In the genomic region with DNA sequence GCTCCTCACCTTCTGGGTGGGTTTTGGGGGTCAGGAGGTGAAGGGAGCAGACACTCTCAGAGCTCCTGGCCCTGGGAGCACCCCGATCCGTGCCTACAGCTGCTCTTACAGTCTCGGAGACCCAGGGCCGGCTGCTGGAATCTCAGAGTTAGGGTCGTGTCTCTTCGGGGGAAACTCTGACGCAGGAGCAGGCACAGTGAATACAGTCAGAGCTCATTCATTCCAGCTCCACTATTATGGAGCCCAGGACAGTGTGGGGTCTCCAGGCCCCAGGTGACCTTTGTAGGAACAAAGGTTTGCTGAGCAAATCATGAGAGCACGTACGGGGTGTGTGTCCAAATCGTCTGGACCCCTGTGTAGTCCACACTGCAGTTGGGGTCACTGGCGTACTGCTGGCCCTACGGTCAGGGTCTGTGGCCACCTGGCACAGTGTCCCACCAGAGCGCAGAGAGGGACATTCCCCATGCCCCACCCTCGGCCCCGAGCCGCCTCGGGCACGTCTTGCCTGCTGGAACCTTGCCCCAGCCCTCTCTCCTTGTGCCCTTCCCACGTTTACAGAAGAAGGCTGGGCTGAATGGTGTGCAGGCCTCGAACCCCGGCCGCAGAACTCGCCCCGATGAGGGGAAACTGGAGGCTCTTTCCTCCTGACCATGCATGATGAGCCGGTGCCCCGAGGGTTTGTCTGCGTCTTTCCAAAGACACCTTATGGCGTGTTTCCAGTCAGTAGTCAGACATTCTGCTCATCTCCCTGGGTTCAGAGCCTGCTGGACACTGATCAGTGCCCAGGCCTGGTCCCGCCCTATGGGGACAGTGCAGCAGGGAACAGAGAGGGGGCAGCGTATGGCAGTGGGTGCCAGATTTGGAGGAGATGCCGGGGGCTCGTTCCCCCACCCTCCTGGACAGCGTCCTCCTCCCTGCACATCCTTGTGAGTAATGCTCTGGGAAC, we compare ENCODE assay signal across 15 cellular contexts.
DNase-seq lines count a peak whose midpoint lies in the region; ATAC-seq and TF ChIP-seq lines count a peak whose summit lies in the region.
"Had no signal": no experiment of that assay in that cellular context is flagged by ENCODE, and none has a peak within 500 bp of the region (broad histone marks: within the 10 kb centered on the region; RNA-seq: fewer than 3 reads in every experiment).

No MANE protein-coding gene starts in this region.

- DNase-seq in left ventricle myocardium superior (peak; percentile 15), left cardiac atrium (no peak), GM03348 (ENCODE audit: low spot score) (peak; percentile 40), left kidney (ENCODE audit: low read depth, low spot score) (peak; percentile 15), progenitor cell of endocrine pancreas (ENCODE audit: low spot score, unreplicated experiment) (no peak), SK-N-SH (no peak), NCI-H2227 (lab: John Stamatoyannopoulos, UW; ENCODE audit: unreplicated experiment) (no peak), ascending aorta (ENCODE audit: low spot score in 2 of 2) (no peak)
- DNase-seq: ACHN; Calu3; CD4-positive, alpha-beta T cell; DMS 273 treated with DMSO at 0.1 percent for 48 hours; GOT3 had no signal

- H3K27ac ChIP-seq in SK-N-SH (ENCODE audit: low read depth in 2 of 2, low read length in 1 of 2): no peak overlapping the region
- H3K27ac ChIP-seq in ascending aorta: no peak overlapping the region

- H3K9me3 ChIP-seq in SK-N-SH: no peaks in the 10 kb centered on the region
- no peaks in the 10 kb centered on the region for H3K9me3 ChIP-seq in ascending aorta
- H3K9me3 ChIP-seq: HAP-1 had no signal

- CTCF ChIA-PET in SK-N-SH (lab: Yijun Ruan, JAX): interaction anchor here (0.5 kb wide), 1 partner anchor 405 kb away, joined by 3 read pairs; no protein-coding TSS in a partner anchor

- POLR2A ChIA-PET in SK-N-SH (lab: Yijun Ruan, JAX): no interaction called here

- no peak for TF ChIP-seq RAD21 in SK-N-SH (IDR thresholded peaks at IDR 0.05; ENCODE audit: low read length)

- peaks cover 6% of the 10 kb centered on the region for H3K9me3 Mint-ChIP-seq in progenitor cell of endocrine pancreas (ENCODE audit: low read depth)

- peaks cover 0 to 13% of the 10 kb centered on the region in 2 experiments; a peak in 1 of 4 replicates for H3K4me1 ChIP-seq in SK-N-SH (ENCODE audit: control insufficient read depth in 1 of 2, insufficient read depth in 2 of 2, low read depth in 1 of 2, low read length in 1 of 2)
- H3K4me1 ChIP-seq in ascending aorta: no peaks in the 10 kb centered on the region
- H3K4me1 ChIP-seq: HAP-1 had no signal

- no peak overlapping the region for H3K9ac ChIP-seq in SK-N-SH

- TF ChIP-seq CTCF in progenitor cell of endocrine pancreas (IDR thresholded peaks at IDR 0.05; ENCODE audit: unreplicated experiment) (no peak), SK-N-SH (IDR thresholded peaks at IDR 0.05) (no peak), ascending aorta (IDR thresholded peaks at IDR 0.05) (no peak)

- intact Hi-C loops in left ventricle myocardium superior (cut with micrococcal nuclease) (no loop called here), left cardiac atrium (cut with DNase I) (no loop called here), ascending aorta (cut with DNase I) (no loop called here)

- H3K4me2 ChIP-seq in SK-N-SH: no peak overlapping the region

- no peak for TF ChIP-seq EP300 in SK-N-SH (IDR thresholded peaks at IDR 0.05; ENCODE audit: borderline replicate concordance in 1 of 2, low read depth in 1 of 2, low read length in 1 of 2)

- H3K79me2 ChIP-seq in SK-N-SH (ENCODE audit: insufficient read depth): no peaks in the 10 kb centered on the region

- no peaks in the 10 kb centered on the region for H3K4me1 Mint-ChIP-seq in progenitor cell of endocrine pancreas (ENCODE audit: low read depth)
- H3K4me1 Mint-ChIP-seq: B cell had no signal

- H3K9me2 ChIP-seq in SK-N-SH: no peaks in the 10 kb centered on the region

- H3K36me3 ChIP-seq in SK-N-SH (replicated peaks in 1 of 2; ENCODE audit: control insufficient read depth in 1 of 2, insufficient read depth in 2 of 2, low read length in 1 of 2): no peaks in the 10 kb centered on the region
- no peaks in the 10 kb centered on the region for H3K36me3 ChIP-seq in ascending aorta
- H3K36me3 ChIP-seq: HAP-1 had no signal

- H3K4me3 ChIP-seq in SK-N-SH (ENCODE audit: low read depth in 2 of 2, low read length in 1 of 2) (no peak overlapping the region), ascending aorta (no peak overlapping the region)
- H3K4me3 ChIP-seq: HAP-1 had no signal

- peak overlapping the region; percentile 41 for H3K27ac Mint-ChIP-seq in progenitor cell of endocrine pancreas
- H3K27ac Mint-ChIP-seq: B cell; CD4-positive, alpha-beta T cell had no signal

- H3K36me3 Mint-ChIP-seq in progenitor cell of endocrine pancreas (ENCODE audit: insufficient read depth): peaks cover 6% of the 10 kb centered on the region

- no peaks in the 10 kb centered on the region for H4K20me1 ChIP-seq in SK-N-SH (ENCODE audit: insufficient read depth)

- no peaks in the 10 kb centered on the region for H3K27me3 ChIP-seq in SK-N-SH (ENCODE audit: insufficient read depth)
- no peaks in the 10 kb centered on the region for H3K27me3 ChIP-seq in ascending aorta

- H2AFZ ChIP-seq in SK-N-SH (ENCODE audit: low read depth): no peak overlapping the region

- no peaks in the 10 kb centered on the region for H3K27me3 Mint-ChIP-seq in progenitor cell of endocrine pancreas
- H3K27me3 Mint-ChIP-seq: B cell; CD4-positive, alpha-beta T cell had no signal

- WGBS in SK-N-SH (ENCODE audit: low lambda C conversion rate): 37% methylated on average over 18 of the region's 33 CpGs

- ATAC-seq in left ventricle myocardium superior (no peak), left cardiac atrium (no peak)

- no peaks in the 10 kb centered on the region for H3F3A ChIP-seq in SK-N-SH (replicated peaks; ENCODE audit: insufficient read depth)

- H3K4me3 Mint-ChIP-seq in progenitor cell of endocrine pancreas (ENCODE audit: low read depth): no peak overlapping the region
- H3K4me3 Mint-ChIP-seq: B cell; CD4-positive, alpha-beta T cell had no signal

TF ChIP-seq in SK-N-SH, 30 proteins besides CTCF, POLR2A, EP300 and RAD21 (continues in another document):
- TF ChIP-seq MEF2A (IDR thresholded peaks at IDR 0.05; ENCODE audit: borderline replicate concordance, low read depth) (no peak), FOSL2 (IDR thresholded peaks at IDR 0.05; ENCODE audit: borderline replicate concordance, low read depth) (no peak), SIN3A (IDR thresholded peaks at IDR 0.05; ENCODE audit: borderline replicate concordance, low read depth, low read length) (no peak), NFIC (IDR thresholded peaks at IDR 0.05; ENCODE audit: borderline replicate concordance) (no peak), RXRA (IDR thresholded peaks at IDR 0.05; ENCODE audit: borderline replicate concordance, low read depth) (no peak), EZH2phosphoT487 (IDR thresholded peaks at IDR 0.05; ENCODE audit: borderline replicate concordance, low read depth) (no peak), FOXJ3 (CRISPR knock-in tag; IDR thresholded peaks at IDR 0.05) (no peak), SMC3 (IDR thresholded peaks at IDR 0.05; ENCODE audit: low read depth, low read length) (no peak), POLR2AphosphoS5 (IDR thresholded peaks at IDR 0.05; ENCODE audit: low read depth, low read length) (no peak), CHD2 (IDR thresholded peaks at IDR 0.05; ENCODE audit: low read length, partially characterized antibody) (no peak)
- TF ChIP-seq, protein P1, sequence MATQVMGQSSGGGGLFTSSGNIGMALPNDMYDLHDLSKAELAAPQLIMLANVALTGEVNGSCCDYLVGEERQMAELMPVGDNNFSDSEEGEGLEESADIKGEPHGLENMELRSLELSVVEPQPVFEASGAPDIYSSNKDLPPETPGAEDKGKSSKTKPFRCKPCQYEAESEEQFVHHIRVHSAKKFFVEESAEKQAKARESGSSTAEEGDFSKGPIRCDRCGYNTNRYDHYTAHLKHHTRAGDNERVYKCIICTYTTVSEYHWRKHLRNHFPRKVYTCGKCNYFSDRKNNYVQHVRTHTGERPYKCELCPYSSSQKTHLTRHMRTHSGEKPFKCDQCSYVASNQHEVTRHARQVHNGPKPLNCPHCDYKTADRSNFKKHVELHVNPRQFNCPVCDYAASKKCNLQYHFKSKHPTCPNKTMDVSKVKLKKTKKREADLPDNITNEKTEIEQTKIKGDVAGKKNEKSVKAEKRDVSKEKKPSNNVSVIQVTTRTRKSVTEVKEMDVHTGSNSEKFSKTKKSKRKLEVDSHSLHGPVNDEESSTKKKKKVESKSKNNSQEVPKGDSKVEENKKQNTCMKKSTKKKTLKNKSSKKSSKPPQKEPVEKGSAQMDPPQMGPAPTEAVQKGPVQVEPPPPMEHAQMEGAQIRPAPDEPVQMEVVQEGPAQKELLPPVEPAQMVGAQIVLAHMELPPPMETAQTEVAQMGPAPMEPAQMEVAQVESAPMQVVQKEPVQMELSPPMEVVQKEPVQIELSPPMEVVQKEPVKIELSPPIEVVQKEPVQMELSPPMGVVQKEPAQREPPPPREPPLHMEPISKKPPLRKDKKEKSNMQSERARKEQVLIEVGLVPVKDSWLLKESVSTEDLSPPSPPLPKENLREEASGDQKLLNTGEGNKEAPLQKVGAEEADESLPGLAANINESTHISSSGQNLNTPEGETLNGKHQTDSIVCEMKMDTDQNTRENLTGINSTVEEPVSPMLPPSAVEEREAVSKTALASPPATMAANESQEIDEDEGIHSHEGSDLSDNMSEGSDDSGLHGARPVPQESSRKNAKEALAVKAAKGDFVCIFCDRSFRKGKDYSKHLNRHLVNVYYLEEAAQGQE (IDR thresholded peaks at IDR 0.05; ENCODE audit: low read depth, low read length): no peak
- TF ChIP-seq, protein P2, sequence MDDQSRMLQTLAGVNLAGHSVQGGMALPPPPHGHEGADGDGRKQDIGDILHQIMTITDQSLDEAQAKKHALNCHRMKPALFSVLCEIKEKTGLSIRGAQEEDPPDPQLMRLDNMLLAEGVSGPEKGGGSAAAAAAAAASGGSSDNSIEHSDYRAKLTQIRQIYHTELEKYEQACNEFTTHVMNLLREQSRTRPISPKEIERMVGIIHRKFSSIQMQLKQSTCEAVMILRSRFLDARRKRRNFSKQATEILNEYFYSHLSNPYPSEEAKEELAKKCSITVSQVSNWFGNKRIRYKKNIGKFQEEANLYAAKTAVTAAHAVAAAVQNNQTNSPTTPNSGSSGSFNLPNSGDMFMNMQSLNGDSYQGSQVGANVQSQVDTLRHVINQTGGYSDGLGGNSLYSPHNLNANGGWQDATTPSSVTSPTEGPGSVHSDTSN (IDR thresholded peaks at IDR 0.05): no peak
- TF ChIP-seq, protein P3, sequence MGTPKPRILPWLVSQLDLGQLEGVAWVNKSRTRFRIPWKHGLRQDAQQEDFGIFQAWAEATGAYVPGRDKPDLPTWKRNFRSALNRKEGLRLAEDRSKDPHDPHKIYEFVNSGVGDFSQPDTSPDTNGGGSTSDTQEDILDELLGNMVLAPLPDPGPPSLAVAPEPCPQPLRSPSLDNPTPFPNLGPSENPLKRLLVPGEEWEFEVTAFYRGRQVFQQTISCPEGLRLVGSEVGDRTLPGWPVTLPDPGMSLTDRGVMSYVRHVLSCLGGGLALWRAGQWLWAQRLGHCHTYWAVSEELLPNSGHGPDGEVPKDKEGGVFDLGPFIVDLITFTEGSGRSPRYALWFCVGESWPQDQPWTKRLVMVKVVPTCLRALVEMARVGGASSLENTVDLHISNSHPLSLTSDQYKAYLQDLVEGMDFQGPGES (IDR thresholded peaks at IDR 0.05; ENCODE audit: low read depth, low read length): no peak

Comparison
In these comparisons a context has a peak if more than half of its experiments do, and no peak if none do; other contexts are left out.
1. DNase-seq: peak in left ventricle myocardium superior (single experiment), GM03348 (single experiment) and left kidney (single experiment); none in left cardiac atrium (single experiment), progenitor cell of endocrine pancreas (single experiment), SK-N-SH (single experiment), NCI-H2227 (single experiment) and ascending aorta (0 of 2).